8 cellular contexts compared by ENCODE assay signal in the genomic region with DNA sequence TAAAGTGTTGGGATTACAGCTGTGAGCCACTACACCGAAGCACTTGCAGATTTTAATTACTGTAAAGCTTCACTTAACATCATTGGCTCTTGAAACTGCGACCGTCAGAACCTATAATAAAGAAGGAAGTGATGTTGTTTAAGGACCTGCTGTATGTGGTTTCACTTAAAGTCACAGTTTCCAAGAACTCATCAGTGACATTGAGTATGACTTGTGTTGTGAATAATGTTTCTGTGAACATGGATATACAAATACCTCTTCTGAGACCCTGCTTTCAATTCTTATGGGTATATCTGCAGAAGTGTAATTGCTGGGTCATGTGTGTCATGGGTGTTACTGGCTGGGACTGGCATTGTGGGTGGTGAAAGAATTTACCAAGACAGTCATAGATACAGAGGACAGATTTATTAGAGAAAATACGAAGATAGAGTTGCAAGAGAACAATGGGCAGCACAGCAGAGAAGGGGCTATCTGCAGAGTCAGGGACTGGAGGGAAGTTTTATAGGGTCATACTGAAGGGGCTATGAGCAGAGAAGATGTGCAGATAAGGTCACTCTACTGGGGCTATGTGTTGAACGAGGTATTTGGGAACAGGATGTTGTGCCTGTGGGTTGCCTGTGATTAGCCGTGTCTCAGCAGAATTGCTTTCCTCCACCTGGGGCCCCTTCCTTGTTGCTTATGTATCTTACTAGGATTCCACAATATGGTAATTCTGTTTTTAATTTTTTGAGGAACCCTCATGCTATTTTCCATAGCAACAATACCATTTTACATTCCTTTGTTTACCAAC. TPM values are rescaled to one million over a fixed set of nuclear protein-coding genes. Genes with fewer than 3 reads are reported as not detected.
DNase-seq lines count a peak whose midpoint lies in the region; ATAC-seq and FAIRE-seq lines count a peak whose summit lies in the region.

No MANE protein-coding gene starts in this region.

- H3K27me3 Mint-ChIP-seq in activated naive CD8-positive, alpha-beta T cell treated with anti-CD3 and anti-CD28 coated beads, Interleukin-2, amount 50 U/mL, for 24 hours = no peaks in the 10 kb centered on the region

- H3K27ac Mint-ChIP-seq in activated naive CD8-positive, alpha-beta T cell treated with anti-CD3 and anti-CD28 coated beads, Interleukin-2, amount 50 U/mL, for 24 hours = peak overlapping the region; percentile 83

- no peaks in the 10 kb centered on the region for H3K9me3 Mint-ChIP-seq in activated naive CD8-positive, alpha-beta T cell treated with anti-CD3 and anti-CD28 coated beads, Interleukin-2, amount 50 U/mL, for 24 hours

- ATAC-seq in GM21529 (IDR thresholded peaks at IDR 0.05; ENCODE audit: unreplicated experiment) (peak; percentile 63), HG03575 (IDR thresholded peaks at IDR 0.05; ENCODE audit: extremely low read depth, insufficient number of reproducible peaks, low FRiP score, unreplicated experiment) (peak; percentile 57)
- peak; percentile 77 for ATAC-seq in activated naive CD8-positive, alpha-beta T cell treated with anti-CD3 and anti-CD28 coated beads, Interleukin-2, amount 50 U/mL, for 24 hours

- H3K4me3 Mint-ChIP-seq in activated naive CD8-positive, alpha-beta T cell treated with anti-CD3 and anti-CD28 coated beads, Interleukin-2, amount 50 U/mL, for 24 hours = peak overlapping the region; percentile 43

- peaks cover 17% of the 10 kb centered on the region for H3K36me3 Mint-ChIP-seq in activated naive CD8-positive, alpha-beta T cell treated with anti-CD3 and anti-CD28 coated beads, Interleukin-2, amount 50 U/mL, for 24 hours (ENCODE audit: low read depth)

- no peak for DNase-seq in GM18507 (ENCODE audit: extremely low spot score, insufficient read length, low read depth)
- DNase-seq in activated naive CD8-positive, alpha-beta T cell treated with anti-CD3 and anti-CD28 coated beads, Interleukin-2, amount 50 U/mL, for 24 hours = no peak
- DNase-seq in activated CD4-positive, CD25-positive, alpha-beta regulatory T cell (lab: John Stamatoyannopoulos, UW) = no peak
- no peak for DNase-seq in NCI-H187 treated with DMSO at 0.1 percent for 48 hours (lab: John Stamatoyannopoulos, UW)
- DNase-seq in NCI-H1694 treated with DMSO at 0.1 percent for 48 hours (lab: John Stamatoyannopoulos, UW) = no peak
- DNase-seq in posterior vena cava (ENCODE audit: low spot score) = no peak

- peaks cover 51% of the 10 kb centered on the region for H3K4me1 Mint-ChIP-seq in activated naive CD8-positive, alpha-beta T cell treated with anti-CD3 and anti-CD28 coated beads, Interleukin-2, amount 50 U/mL, for 24 hours

- FAIRE-seq in GM18507 (lab: Jason Lieb, UNC) = peak; percentile 80

- intact Hi-C loops in posterior vena cava (cut with DNase I) = no loop called here

RNA-seq across cellular contexts. Expression of a gene that starts 4.5 kb away (rescaled TPM):
- total RNA-seq in posterior vena cava = 10 to 100 TPM; 54.6 to 82.9 TPM

RNA-seq across cellular contexts. Expression of a gene that starts 4.7 kb away (rescaled TPM):
- 10 to 100 TPM; 29.0 to 33.7 TPM for total RNA-seq in posterior vena cava

RNA-seq across cellular contexts. Expression of a gene that starts 43.7 kb away (rescaled TPM):
- 10 to 100 TPM; 12.1 to 13.6 TPM for total RNA-seq in posterior vena cava

RNA-seq across cellular contexts. Expression of a gene that starts 46.4 kb away (rescaled TPM):
- total RNA-seq in posterior vena cava = 10 to 100 TPM; 27.0 to 28.9 TPM
